ENCODE assay signal across 23 cellular contexts in the genomic region with DNA sequence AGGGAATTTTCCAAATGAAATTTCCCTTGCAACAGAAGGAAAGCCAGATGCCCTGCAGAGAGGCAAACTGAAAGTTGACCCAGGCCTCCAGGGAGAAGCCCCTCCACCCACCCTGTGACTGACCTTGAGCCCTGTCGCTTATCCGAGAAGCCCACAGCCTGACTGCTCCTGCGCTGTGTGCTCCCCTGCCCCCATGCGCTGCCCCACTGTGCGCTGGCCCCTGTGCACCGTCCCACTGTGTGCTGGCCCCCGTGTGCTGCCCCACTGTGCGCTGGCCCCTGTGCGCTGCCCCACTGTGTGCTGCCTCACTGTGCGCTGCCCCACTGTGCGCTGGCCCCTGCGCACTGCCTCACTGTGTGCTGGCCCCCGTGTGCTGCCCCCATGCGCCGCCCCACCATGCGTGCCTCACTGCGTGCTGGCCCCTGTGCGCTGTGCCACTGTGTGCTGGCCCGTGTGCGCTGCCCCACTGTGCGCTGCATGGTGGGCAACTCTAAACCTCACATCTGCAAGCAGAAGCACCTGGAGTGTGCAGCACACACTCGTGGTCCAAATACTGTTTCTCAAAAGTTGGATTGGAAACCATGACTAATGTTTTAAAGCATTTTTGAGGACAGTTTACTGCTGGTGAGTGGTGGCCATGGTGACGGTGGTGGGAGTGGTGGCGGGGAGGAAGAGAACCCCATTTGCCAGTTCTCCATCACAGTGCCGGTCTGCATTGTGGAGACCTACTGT. TPM values are rescaled to one million over a fixed set of nuclear protein-coding genes. Genes with fewer than 3 reads are reported as not detected.
A peak's percentile ranks its signal among the peaks of the same experiment; 100 is the strongest.
DNase-seq lines count a peak whose midpoint lies in the region; ATAC-seq, FAIRE-seq and TF ChIP-seq lines count a peak whose summit lies in the region.
"Had no signal": no experiment of that assay in that cellular context is flagged by ENCODE, and none has a peak within 500 bp of the region (broad histone marks: within the 10 kb centered on the region; RNA-seq: fewer than 3 reads in every experiment).

No MANE protein-coding gene starts in this region.

- H3K9me3 ChIP-seq in upper lobe of right lung, result no peaks in the 10 kb centered on the region
- H3K9me3 ChIP-seq: esophagus muscularis mucosa, gastrocnemius medialis, prostate gland, stomach, transverse colon had no signal

- ATAC-seq in Right ventricle myocardium superior (ENCODE audit: poor library complexity), result no peak
- no peak for ATAC-seq in left ventricle myocardium superior
- peak; percentile 31 for ATAC-seq in esophagus mucosa
- peak; percentile 7 for ATAC-seq in upper lobe of right lung
- ATAC-seq in GM18858 (IDR thresholded peaks at IDR 0.05; ENCODE audit: unreplicated experiment), result no peak
- no peak for ATAC-seq in HG03139 (IDR thresholded peaks at IDR 0.05; ENCODE audit: unreplicated experiment)
- ATAC-seq: gastrocnemius medialis, HCT116 had no signal

- H3K4me3 ChIP-seq in upper lobe of right lung, result no peak overlapping the region
- H3K4me3 ChIP-seq: esophagus muscularis mucosa, gastrocnemius medialis, prostate gland, stomach, transverse colon had no signal

- H3K27ac ChIP-seq in upper lobe of right lung, result no peak overlapping the region
- H3K27ac ChIP-seq: esophagus muscularis mucosa, gastrocnemius medialis, prostate gland, stomach, transverse colon had no signal

- intact Hi-C loops in Right ventricle myocardium superior (cut with DNase I) (no loop called here), left ventricle myocardium superior (cut with micrococcal nuclease) (loop anchor here (10.0 kb wide), 1 partner anchor 351 kb away; no protein-coding TSS in a partner anchor), upper lobe of right lung (cut with DNase I) (loop anchor here (10.0 kb wide), 1 partner anchor 351 kb away; no protein-coding TSS in a partner anchor)

- no peak for TF ChIP-seq CTCF in upper lobe of right lung (IDR thresholded peaks at IDR 0.05)

- H3K27me3 ChIP-seq in upper lobe of right lung, result no peaks in the 10 kb centered on the region
- H3K27me3 ChIP-seq: esophagus muscularis mucosa, gastrocnemius medialis, stomach, transverse colon had no signal

- no peak for FAIRE-seq in urothelium cell line (lab: Jason Lieb, UNC)

- no peaks in the 10 kb centered on the region for H3K4me1 ChIP-seq in upper lobe of right lung
- H3K4me1 ChIP-seq: esophagus muscularis mucosa, prostate gland, transverse colon had no signal

- no peaks in the 10 kb centered on the region for H3K36me3 ChIP-seq in upper lobe of right lung
- H3K36me3 ChIP-seq: esophagus muscularis mucosa, gastrocnemius medialis, prostate gland, stomach, transverse colon had no signal

- peak; percentile 17 for DNase-seq in Right ventricle myocardium superior
- DNase-seq in left ventricle myocardium superior, result no peak
- peak; percentile 82 for DNase-seq in M059J (ENCODE audit: low read depth)
- no peak for DNase-seq in upper lobe of right lung
- DNase-seq in urothelium cell line (ENCODE audit: low spot score), result no peak
- DNase-seq: activated CD4-positive, alpha-beta T cell treated with anti-CD3 and anti-CD28 coated beads for 4 hours; activated naive CD4-positive, alpha-beta T cell; CD8-positive, alpha-beta memory T cell; DMS79 treated with DMSO at 0.1 percent for 48 hours; effector memory CD4-positive, alpha-beta T cell; gastrocnemius medialis; NCI-H1436 treated with DMSO at 0.1 percent for 48 hours; NCI-H2171 treated with DMSO at 0.1 percent for 48 hours; stimulated activated CD4-positive, alpha-beta T cell treated with anti-CD3 and anti-CD28 coated beads, Interleukin-4, amount 100 ng/mL, for 1 hour; stomach; SW 1271; transverse colon had no signal

RNA-seq across cellular contexts. Expression of a gene that starts 8.3 kb away (rescaled TPM):
- 60.2 TPM for total RNA-seq in Right ventricle myocardium superior
- total RNA-seq in left ventricle myocardium superior, result 62.7 TPM
- total RNA-seq in M059J (2014; rRNA removed; shearing (Covaris generic)), result 36.7 and 52.5 TPM in 2 replicates
- 34.0 TPM for total RNA-seq in esophagus mucosa
- 27.8 TPM for total RNA-seq in upper lobe of right lung

RNA-seq across cellular contexts. Expression of a gene that starts 33.0 kb away (rescaled TPM):
- total RNA-seq in Right ventricle myocardium superior (35.5 TPM), left ventricle myocardium superior (34.6 TPM), esophagus mucosa (12.5 TPM), upper lobe of right lung (23.2 TPM)
- 7.6 and 11.0 TPM in 2 replicates for total RNA-seq in M059J (2014; rRNA removed; shearing (Covaris generic))

Comparison
In these comparisons a context has a peak if more than half of its experiments do, and no peak if none do; other contexts are left out.
1. DNase-seq: peak in Right ventricle myocardium superior (single experiment) and M059J (single experiment); none in left ventricle myocardium superior (single experiment), upper lobe of right lung (single experiment) and urothelium cell line (single experiment).
2. ATAC-seq: peak in esophagus mucosa (single experiment) and upper lobe of right lung (single experiment); none in Right ventricle myocardium superior (single experiment), left ventricle myocardium superior (single experiment), GM18858 (single experiment) and HG03139 (single experiment).